8 cellular contexts compared by ENCODE assay signal in genomic region chr6:106510090-106510970, GRCh38.
DNase-seq lines count a peak whose midpoint lies in the region; ATAC-seq and TF ChIP-seq lines count a peak whose summit lies in the region.

No MANE protein-coding gene starts in this region.

- H4K20me1 ChIP-seq in smooth muscle cell (ENCODE audit: low read depth), result no peaks in the 10 kb centered on the region

- no peaks in the 10 kb centered on the region for H3K79me2 ChIP-seq in smooth muscle cell (ENCODE audit: low read depth)

- H3K9me3 ChIP-seq in HUES64 (ENCODE audit: insufficient read depth, low read depth, low read length) (no peaks in the 10 kb centered on the region), adipocyte (ENCODE audit: control insufficient read depth, low read length) (no peaks in the 10 kb centered on the region), smooth muscle cell (replicated peaks; ENCODE audit: low read depth) (no peaks in the 10 kb centered on the region)

- H2AFZ ChIP-seq in smooth muscle cell (ENCODE audit: low read depth), result no peak overlapping the region

- H3K4me3 ChIP-seq in AG10803 (ENCODE audit: low read length) (peak overlapping the region; percentile 59), HUES64 (ENCODE audit: low read length) (peak overlapping the region; percentile 64), adipocyte (ENCODE audit: low read length) (peak overlapping the region; percentile 88), iPS-11a (ENCODE audit: low read depth, low read length) (peak overlapping the region; percentile 38), smooth muscle cell (peak overlapping the region; percentile 60)

- no peaks in the 10 kb centered on the region for H3K36me3 ChIP-seq in HUES64 (ENCODE audit: insufficient read depth, low read length)
- H3K36me3 ChIP-seq in adipocyte (ENCODE audit: control insufficient read depth, insufficient read depth, low read length, severe bottlenecking), result no peaks in the 10 kb centered on the region
- H3K36me3 ChIP-seq in smooth muscle cell (ENCODE audit: low read depth), result no peaks in the 10 kb centered on the region

- H3K4me2 ChIP-seq in smooth muscle cell, result peak overlapping the region; percentile 90

- H3K27me3 ChIP-seq in HUES64 (ENCODE audit: insufficient read depth, low read length) (peaks cover 86% of the 10 kb centered on the region), adipocyte (replicated peaks; ENCODE audit: control insufficient read depth, insufficient read depth, low read length) (no peaks in the 10 kb centered on the region), smooth muscle cell (ENCODE audit: low read depth) (peaks cover 86% of the 10 kb centered on the region)

- no peak overlapping the region for H3K27ac ChIP-seq in HUES64 (ENCODE audit: low read depth, low read length)
- H3K27ac ChIP-seq in smooth muscle cell (ENCODE audit: low read depth), result no peak overlapping the region

- H3F3A ChIP-seq in smooth muscle cell (ENCODE audit: low read depth), result peaks cover 3% of the 10 kb centered on the region

- peaks cover 22% of the 10 kb centered on the region for H3K4me1 ChIP-seq in HUES64 (ENCODE audit: insufficient read depth, low read length)
- H3K4me1 ChIP-seq in adipocyte (ENCODE audit: control insufficient read depth, insufficient read depth, low read length), result peaks cover 42% of the 10 kb centered on the region
- peaks cover 22% of the 10 kb centered on the region for H3K4me1 ChIP-seq in smooth muscle cell (ENCODE audit: low read depth)

- peak; percentile 35 for ATAC-seq in GM19397 (IDR thresholded peaks at IDR 0.05; ENCODE audit: unreplicated experiment)

- DNase-seq in AG10803 (ENCODE audit: low read depth) (no peak), SKM-1 treated with dmso at 0.1 percent for 144 hours (lab: John Stamatoyannopoulos, UW; ENCODE audit: unreplicated experiment) (peak; percentile 80), adipocyte (ENCODE audit: low read depth) (peak; percentile 77), smooth muscle cell (lab: John Stamatoyannopoulos, UW; ENCODE audit: unreplicated experiment) (no peak), cerebellum (ENCODE audit: low spot score) (no peak)

- TF ChIP-seq CTCF in AG10803 (conservative IDR thresholded peaks at IDR 0.05; ENCODE audit: low read length) (0 out of 2 replicates have a peak, but pooled peaks have one; percentile 4), smooth muscle cell (IDR thresholded peaks at IDR 0.05; ENCODE audit: borderline replicate concordance, insufficient read depth, poor library complexity, severe bottlenecking) (no peak)

- no peak overlapping the region for H3K9ac ChIP-seq in HUES64 (ENCODE audit: low read depth, low read length)
- H3K9ac ChIP-seq in adipocyte (ENCODE audit: low read length), result no peak overlapping the region
- no peak overlapping the region for H3K9ac ChIP-seq in smooth muscle cell (ENCODE audit: low read depth)

- under 1% methylated on average over 56 of the region's 56 CpGs for WGBS in HUES64
- WGBS in smooth muscle cell (ENCODE audit: low lambda C conversion rate), result 1% methylated on average over 56 of the region's 56 CpGs

Comparison
In these comparisons a context has a peak if more than half of its experiments do, and no peak if none do; other contexts are left out.
1. DNase-seq: peak in SKM-1 treated with dmso at 0.1 percent for 144 hours (single experiment) and adipocyte (single experiment); none in AG10803 (single experiment), smooth muscle cell (single experiment) and cerebellum (single experiment).
2. H3K4me3 ChIP-seq: peak in every context shown above with its lines; median percentile 88 in adipocyte; 64 in HUES64; 60 in smooth muscle cell; 59 in AG10803; 38 in iPS-11a.